21 cellular contexts compared by ENCODE assay signal in genomic region chr16:58832496-58832895, GRCh38.
"Had no signal": no experiment of that assay in that cellular context is flagged by ENCODE, and none has a peak within 500 bp of the region (broad histone marks: within the 10 kb centered on the region; RNA-seq: fewer than 3 reads in every experiment).

No MANE protein-coding gene starts in this region.

- H3K9me3 ChIP-seq: SK-N-SH had no signal

- DNase-seq: NCI-H1048, NCI-H1105, NCI-H1417 treated with DMSO at 0.1 percent for 48 hours, NCI-H146, NCI-H1694 treated with DMSO at 0.1 percent for 48 hours, NCI-H1930, NCI-H2081, NCI-H2107, NCI-H2227 treated with DMSO at 0.1 percent for 48 hours, NCI-H510A, NCI-H524 treated with DMSO at 0.1 percent for 48 hours, NCI-H69, NCI-H774, SHP77, SK-N-SH, SW 1271, T-cell had no signal

- H3K27ac Mint-ChIP-seq: IgD-negative memory B cell, T-cell had no signal

- H3K36me3 Mint-ChIP-seq: IgD-negative memory B cell, T-cell had no signal

- H3K4me1 Mint-ChIP-seq: IgD-negative memory B cell had no signal

- H3K9me3 Mint-ChIP-seq: T-cell had no signal

- H3K27ac ChIP-seq: HL-60, RWPE1 had no signal

- H3K4me3 ChIP-seq: K562 had no signal

- H3K4me3 Mint-ChIP-seq: IgD-negative memory B cell, T-cell had no signal
